ENCODE assay signal across 8 cellular contexts in the genomic region with DNA sequence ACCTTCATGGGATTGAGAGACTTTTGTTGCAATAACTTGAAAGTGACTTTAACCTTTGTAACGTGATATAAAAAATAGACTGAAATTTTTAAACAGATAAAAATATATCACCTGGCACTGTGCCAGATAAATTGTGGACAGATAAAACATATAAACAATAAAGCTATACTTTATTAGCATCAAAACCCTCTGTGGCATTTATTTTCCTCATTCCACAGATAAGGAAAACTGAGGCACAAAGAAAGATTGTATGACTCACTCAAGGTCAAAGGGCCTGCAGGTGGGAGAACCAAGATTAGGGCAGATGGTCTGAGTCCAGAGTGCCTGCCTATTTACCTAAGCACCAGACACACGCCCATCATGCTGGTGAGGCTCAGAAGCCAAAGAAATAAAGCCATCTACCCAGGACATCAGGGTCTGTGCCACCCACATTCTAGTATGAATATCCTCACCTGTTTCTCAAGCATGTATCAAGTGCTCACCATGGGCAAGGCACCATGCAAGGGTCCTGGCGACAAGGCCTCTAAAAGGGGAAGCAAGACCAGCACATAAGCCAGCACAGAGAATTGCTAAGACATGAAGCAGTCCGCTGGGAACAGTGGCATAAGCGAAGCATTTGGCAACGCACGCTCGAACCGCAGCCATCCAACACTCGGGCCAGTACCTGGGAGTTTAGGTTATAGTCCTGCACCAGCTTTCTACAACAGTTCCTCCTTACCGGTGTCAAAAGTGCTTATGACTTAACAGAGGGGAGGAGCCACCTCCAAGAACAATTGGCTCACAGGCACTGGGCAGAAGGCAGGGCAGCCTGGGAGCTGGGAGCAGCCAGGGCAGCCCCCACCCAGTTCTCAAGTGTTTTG. TPM values are rescaled to one million over a fixed set of nuclear protein-coding genes. Genes with fewer than 3 reads are reported as not detected.
DNase-seq lines count a peak whose midpoint lies in the region; ATAC-seq, FAIRE-seq and TF ChIP-seq lines count a peak whose summit lies in the region.

No MANE protein-coding gene starts in this region.

- peaks cover 91% of the 10 kb centered on the region for H3K4me1 Mint-ChIP-seq in activated CD8-positive, alpha-beta T cell treated with anti-CD3 and anti-CD28 coated beads for 36 hours (ENCODE audit: low read depth)

- no peaks in the 10 kb centered on the region for H3K9me3 ChIP-seq in gastroesophageal sphincter
- H3K9me3 ChIP-seq in psoas muscle: no peaks in the 10 kb centered on the region

- POLR2A ChIA-PET in activated CD8-positive, alpha-beta T cell treated with anti-CD3 and anti-CD28 coated beads for 36 hours (lab: Charles Lee): interaction anchor here (0.5 to 42.1 kb wide), 8 partner anchors 10 to 117 kb away, joined by 3 to 1125 read pairs (median 4); no protein-coding TSS in a partner anchor

- no peak overlapping the region for H3K4me3 ChIP-seq in NB4 (ENCODE audit: low read depth, low read length)
- peak overlapping the region in 1 of 2 donors; percentile 23 for H3K4me3 ChIP-seq in gastroesophageal sphincter
- peak overlapping the region; percentile 33 for H3K4me3 ChIP-seq in psoas muscle

- H3K9me3 Mint-ChIP-seq in activated CD8-positive, alpha-beta T cell treated with anti-CD3 and anti-CD28 coated beads for 36 hours: no peaks in the 10 kb centered on the region

- H3K27me3 ChIP-seq in gastroesophageal sphincter: no peaks in the 10 kb centered on the region
- no peaks in the 10 kb centered on the region for H3K27me3 ChIP-seq in psoas muscle (ENCODE audit: insufficient read depth in 3 of 3, low read length in 2 of 3)

- ATAC-seq in activated CD8-positive, alpha-beta T cell treated with anti-CD3 and anti-CD28 coated beads for 36 hours: peak; percentile 22
- ATAC-seq in gastroesophageal sphincter (peak; percentile 63), psoas muscle (peak; percentile 45 to 76 (median 64)), GM18498 (IDR thresholded peaks at IDR 0.05; ENCODE audit: unreplicated experiment) (no peak)

- no peak for FAIRE-seq in RCC 7860 (lab: Jason Lieb, UNC)

- TF ChIP-seq CTCF in NB4 (IDR thresholded peaks at IDR 0.05; ENCODE audit: low read depth, low read length) (no peak), gastroesophageal sphincter (IDR thresholded peaks at IDR 0.05) (no peak), psoas muscle (IDR thresholded peaks at IDR 0.05) (no peak)
- no peak for TF ChIP-seq CTCF in activated CD8-positive, alpha-beta T cell treated with anti-CD3 and anti-CD28 coated beads for 36 hours (IDR thresholded peaks at IDR 0.05)

- CTCF ChIA-PET in activated CD8-positive, alpha-beta T cell treated with anti-CD3 and anti-CD28 coated beads for 36 hours (lab: Charles Lee): interaction anchor here (0.9 to 3.5 kb wide), 7 partner anchors 10 to 101 kb away, joined by 3 to 13 read pairs (median 6); no protein-coding TSS in a partner anchor

- WGBS in gastroesophageal sphincter (ENCODE audit: low coverage in 1 of 2), 2 donors: 12 to 56% methylated on average over 7 to 10 of the region's 11 CpGs
- WGBS in psoas muscle, 3 donors: 28 to 42% (median 29%) methylated on average over 11 of the region's 11 CpGs

- intact Hi-C loops in activated CD8-positive, alpha-beta T cell treated with anti-CD3 and anti-CD28 coated beads for 36 hours (cut with micrococcal nuclease): loop anchor here (5.0 kb wide), 1 partner anchor 82 kb away; no protein-coding TSS in a partner anchor
- intact Hi-C loops in psoas muscle (cut with DNase I): no loop called here

- H3K4me3 Mint-ChIP-seq in activated CD8-positive, alpha-beta T cell treated with anti-CD3 and anti-CD28 coated beads for 36 hours: peak overlapping the region; percentile 76

- TF ChIP-seq POLR2A in NB4 (IDR thresholded peaks at IDR 0.05; ENCODE audit: extremely low read depth, insufficient read length) (no peak), gastroesophageal sphincter (IDR thresholded peaks at IDR 0.05) (peak in 1 of 2 donors; percentile 28)

- H3K27me3 Mint-ChIP-seq in activated CD8-positive, alpha-beta T cell treated with anti-CD3 and anti-CD28 coated beads for 36 hours: no peaks in the 10 kb centered on the region

- DNase-seq in DMS153 (lab: John Stamatoyannopoulos, UW) (peak; percentile 63), NB4 (ENCODE audit: low read depth) (peak; percentile 92), psoas muscle (peak in 1 of 2 donors; percentile 34), foreskin melanocyte (no peak), RCC 7860 (ENCODE audit: low spot score) (no peak)
- DNase-seq in activated CD8-positive, alpha-beta T cell treated with anti-CD3 and anti-CD28 coated beads for 36 hours: peak; percentile 58

- H3K4me1 ChIP-seq in gastroesophageal sphincter: peaks cover 4 to 100% (median 94%) of the 10 kb centered on the region in 3 donors
- H3K4me1 ChIP-seq in psoas muscle: peaks cover 97% of the 10 kb centered on the region

- H3K27ac Mint-ChIP-seq in activated CD8-positive, alpha-beta T cell treated with anti-CD3 and anti-CD28 coated beads for 36 hours: peak overlapping the region; percentile 98

- H3K36me3 ChIP-seq in gastroesophageal sphincter (peaks cover 0 to 2% of the 10 kb centered on the region in 2 donors), psoas muscle (ENCODE audit: insufficient read depth in 1 of 2, low read depth in 1 of 2) (peaks cover 0 to 9% of the 10 kb centered on the region in 2 donors)

- H3K36me3 Mint-ChIP-seq in activated CD8-positive, alpha-beta T cell treated with anti-CD3 and anti-CD28 coated beads for 36 hours (ENCODE audit: low read depth): peaks cover 58% of the 10 kb centered on the region

- H3K27ac ChIP-seq in gastroesophageal sphincter (peak overlapping the region; percentile 84 to 100 (median 98)), psoas muscle (peak overlapping the region; percentile 70)

- no peak for TF ChIP-seq EP300 in gastroesophageal sphincter (IDR thresholded peaks at IDR 0.05)

RNA-seq across cellular contexts. Expression of gene MYH9, which starts 17.6 kb away (rescaled TPM):
- total RNA-seq in activated CD8-positive, alpha-beta T cell treated with anti-CD3 and anti-CD28 coated beads for 36 hours: 100 to 1,000 TPM; 624 to 679 TPM
- 100 to 1,000 TPM; 304 to 366 (median 322) TPM for total RNA-seq in gastroesophageal sphincter
- 100 to 1,000 TPM in 3 of 4 donors, 10 to 100 TPM in 1; 92.0 to 214 (median 179) TPM for total RNA-seq in psoas muscle
- polyA plus RNA-seq in psoas muscle: 10 to 100 TPM; 35.6 to 89.3 (median 56.3) TPM

Comparison
In these comparisons a context has a peak if more than half of its experiments do, and no peak if none do; other contexts are left out.
1. DNase-seq: peak in DMS153 (single experiment), NB4 (single experiment) and activated CD8-positive, alpha-beta T cell treated with anti-CD3 and anti-CD28 coated beads for 36 hours (single experiment); none in foreskin melanocyte (single experiment) and RCC 7860 (single experiment).